7 cellular contexts compared by ENCODE assay signal in the genomic region with DNA sequence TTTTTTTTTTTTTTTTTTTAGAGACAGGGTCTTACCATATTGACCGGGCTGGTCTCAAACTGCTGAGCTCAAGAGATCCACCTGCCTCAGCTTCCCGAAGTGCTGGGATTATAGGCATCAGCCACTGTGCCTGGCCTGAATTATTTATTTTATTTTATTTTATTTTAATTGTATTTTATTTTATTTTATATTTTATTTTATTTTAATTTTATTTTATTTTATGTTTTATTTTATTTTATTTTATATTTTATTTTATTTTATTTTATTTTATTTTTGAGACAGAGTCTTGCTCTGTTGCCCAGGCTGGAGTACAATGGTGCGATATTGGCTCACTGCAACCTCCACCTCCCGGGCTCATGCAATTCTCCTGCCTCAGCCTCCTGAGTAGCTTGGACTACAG.
DNase-seq lines count a peak whose midpoint lies in the region; FAIRE-seq and TF ChIP-seq lines count a peak whose summit lies in the region.
"Not testable (repeated sequence)": the region's sequence is repeated elsewhere in the genome, so short reads cannot be mapped to it uniquely, and the experiment has no call there.

No MANE protein-coding gene starts in this region.

- not testable (repeated sequence) for H3K4me3 ChIP-seq in coronary artery; muscle layer of colon (ENCODE audit: low read depth in 1 of 2, low read length in 2 of 2); sigmoid colon; stomach smooth muscle (ENCODE audit: low read length in 2 of 2); transverse colon

- not testable (repeated sequence) for H3K27me3 ChIP-seq in muscle layer of colon (ENCODE audit: control insufficient read depth in 1 of 2, insufficient read depth in 2 of 2, low read length in 2 of 2); sigmoid colon; stomach smooth muscle (ENCODE audit: control insufficient read depth in 1 of 2, insufficient read depth in 2 of 2, low read length in 2 of 2); transverse colon

- peak; percentile 39 for FAIRE-seq in TTC549 (lab: Jason Lieb, UNC)
- peak; percentile 30 for FAIRE-seq in frontal cortex (lab: Jason Lieb, UNC)

- TF ChIP-seq POLR2A in sigmoid colon (IDR thresholded peaks at IDR 0.05); transverse colon (IDR thresholded peaks at IDR 0.05): not testable (repeated sequence)

- intact Hi-C loops in sigmoid colon (cut with DNase I); transverse colon (cut with DNase I; ENCODE audit: low total_unique reads): not testable (repeated sequence)

- not testable (repeated sequence) for TF ChIP-seq CTCF in coronary artery (IDR thresholded peaks at IDR 0.05); sigmoid colon (IDR thresholded peaks at IDR 0.05); transverse colon (IDR thresholded peaks at IDR 0.05)

- not testable (repeated sequence) for H3K9me3 ChIP-seq in muscle layer of colon (ENCODE audit: low read length); sigmoid colon; stomach smooth muscle (ENCODE audit: control insufficient read depth in 2 of 2, low read length in 2 of 2); transverse colon

- peak overlapping the region; percentile 47 to 61 for H3K27ac ChIP-seq in coronary artery
- H3K27ac ChIP-seq in muscle layer of colon (ENCODE audit: low read depth, low read length): peak overlapping the region; percentile 55
- peak overlapping the region; percentile 84 to 98 (median 94) for H3K27ac ChIP-seq in sigmoid colon
- peak overlapping the region; percentile 37 for H3K27ac ChIP-seq in stomach smooth muscle (ENCODE audit: low read length)
- H3K27ac ChIP-seq in transverse colon: peak overlapping the region; percentile 85 to 91 (median 88)

- in situ Hi-C loops in transverse colon (cut with MboI; ENCODE audit: low pct_ligation_motif_present in 1 of 4, low pct_unique_long_range_greater_than_20kb in 1 of 4, low sequenced_read_pairs in 3 of 4): not testable (repeated sequence)

- not testable (repeated sequence) for H3K36me3 ChIP-seq in muscle layer of colon (ENCODE audit: insufficient read depth, low read length); stomach smooth muscle (ENCODE audit: control insufficient read depth in 2 of 2, insufficient read depth in 2 of 2, low read length in 2 of 2); transverse colon
- H3K36me3 ChIP-seq in sigmoid colon: peaks cover 0 to 11% (median 0%) of the 10 kb centered on the region in 4 donors

- H3K9ac ChIP-seq in muscle layer of colon (ENCODE audit: low read length); stomach smooth muscle (ENCODE audit: low read length in 2 of 2): not testable (repeated sequence)

- not testable (repeated sequence) for TF ChIP-seq EP300 in sigmoid colon (IDR thresholded peaks at IDR 0.05); transverse colon (IDR thresholded peaks at IDR 0.05; ENCODE audit: low read depth)

- DNase-seq in coronary artery (ENCODE audit: low spot score); frontal cortex (ENCODE audit: low spot score in 2 of 2); sigmoid colon; transverse colon: not testable (repeated sequence)

- 97 to 99% methylated on average over 4 of the region's 4 CpGs for WGBS in sigmoid colon, 2 donors
- 90 to 94% methylated on average over 2 to 4 of the region's 4 CpGs for WGBS in transverse colon (ENCODE audit: low coverage in 1 of 2), 2 donors

- peaks cover 55% of the 10 kb centered on the region for H3K4me1 ChIP-seq in muscle layer of colon (ENCODE audit: insufficient read depth, low read length)
- H3K4me1 ChIP-seq in sigmoid colon: peaks cover 0 to 59% (median 39%) of the 10 kb centered on the region in 4 donors
- H3K4me1 ChIP-seq in stomach smooth muscle (ENCODE audit: control insufficient read depth, insufficient read depth, low read length): peaks cover 27% of the 10 kb centered on the region
- H3K4me1 ChIP-seq in transverse colon: peaks cover 6 to 23% (median 12%) of the 10 kb centered on the region in 4 donors

Comparison
In these comparisons a context has a peak if more than half of its experiments do, and no peak if none do; other contexts are left out.
1. H3K27ac ChIP-seq: peak in every context shown above with its lines; median percentile 94 in sigmoid colon; 88 in transverse colon; 55 in muscle layer of colon; 54 in coronary artery; 37 in stomach smooth muscle.